9 cellular contexts compared by ENCODE assay signal in the genomic region with DNA sequence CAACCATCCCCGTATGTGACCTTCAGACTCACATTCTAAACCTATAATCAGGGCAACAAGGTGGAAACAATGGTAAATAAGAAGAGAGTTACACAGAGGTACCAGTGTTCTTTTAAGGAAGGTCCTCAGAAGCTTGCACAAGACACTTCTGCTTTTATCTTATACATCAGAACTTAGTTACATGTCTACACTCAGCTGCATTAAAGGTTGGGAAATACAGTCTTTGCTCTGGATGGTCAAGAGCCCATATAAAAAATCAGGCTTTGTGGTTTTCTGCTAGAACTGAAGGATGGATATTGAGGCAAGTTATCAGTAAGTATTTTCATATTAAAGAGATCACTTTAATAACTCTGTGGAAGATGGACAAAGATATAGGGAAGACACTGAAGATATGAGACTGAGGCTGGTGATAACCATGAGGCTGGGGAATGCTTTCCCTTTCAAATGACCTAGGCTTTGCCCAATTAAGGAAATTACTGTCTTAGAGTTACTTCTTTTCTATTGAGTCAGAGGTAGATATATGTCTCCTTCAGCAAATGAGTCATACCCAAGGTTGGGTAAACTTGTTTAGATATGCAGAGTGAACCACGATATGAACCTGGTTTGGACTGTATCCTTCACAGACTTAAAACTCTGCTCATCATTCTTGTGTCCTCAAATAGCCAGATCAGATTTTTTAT.
DNase-seq lines count a peak whose midpoint lies in the region; ATAC-seq and TF ChIP-seq lines count a peak whose summit lies in the region.
"Had no signal": no experiment of that assay in that cellular context is flagged by ENCODE, and none has a peak within 500 bp of the region (broad histone marks: within the 10 kb centered on the region; RNA-seq: fewer than 3 reads in every experiment).

No MANE protein-coding gene starts in this region.

- no peaks in the 10 kb centered on the region for H3K36me3 ChIP-seq in effector memory CD4-positive, alpha-beta T cell (ENCODE audit: control insufficient read depth, insufficient read depth, low read length)
- H3K36me3 ChIP-seq in vagina = no peaks in the 10 kb centered on the region

- intact Hi-C loops in natural killer cell (cut with micrococcal nuclease) (no loop called here), activated B cell treated with CpG ODN at 0.5 μM for 24 hours (cut with micrococcal nuclease) (loop anchor here (5.0 to 10.0 kb wide), 2 partner anchors 210 to 508 kb away; no protein-coding TSS in a partner anchor), vagina (cut with DNase I) (no loop called here)

- CTCF ChIA-PET in activated B cell treated with CpG ODN at 0.5 μM for 24 hours (lab: Charles Lee) = no interaction called here

- H3K4me1 Mint-ChIP-seq in natural killer cell treated with Interleukin-12 subunit alpha and Interleukin-12 subunit beta and Interleukin-15 and Interleukin-18, amount 100 ng/mL, for 72 hours (ENCODE audit: low read depth in 2 of 2) = peaks cover 0 to 4% of the 10 kb centered on the region in 2 donors
- H3K4me1 Mint-ChIP-seq in natural killer cell (no peaks in the 10 kb centered on the region), activated B cell treated with CpG ODN at 0.5 μM for 24 hours (peaks cover 47% of the 10 kb centered on the region)

- H3K36me3 Mint-ChIP-seq in natural killer cell treated with Interleukin-12 subunit alpha and Interleukin-12 subunit beta and Interleukin-15 and Interleukin-18, amount 100 ng/mL, for 72 hours = no peaks in the 10 kb centered on the region
- no peaks in the 10 kb centered on the region for H3K36me3 Mint-ChIP-seq in natural killer cell
- H3K36me3 Mint-ChIP-seq in activated B cell treated with CpG ODN at 0.5 μM for 24 hours (ENCODE audit: low read depth) = no peaks in the 10 kb centered on the region

- H3K4me3 ChIP-seq in effector memory CD4-positive, alpha-beta T cell (ENCODE audit: insufficient read depth, low read depth, low read length, poor library complexity, severe bottlenecking) = no peak overlapping the region
- H3K4me3 ChIP-seq in vagina = no peak overlapping the region

- H3K27me3 ChIP-seq in effector memory CD4-positive, alpha-beta T cell (replicated peaks; ENCODE audit: control insufficient read depth, insufficient read depth, low read length, poor library complexity, severe bottlenecking) = peaks cover 5% of the 10 kb centered on the region
- H3K27me3 ChIP-seq in vagina = no peaks in the 10 kb centered on the region

- ATAC-seq in natural killer cell treated with Interleukin-12 subunit alpha and Interleukin-12 subunit beta and Interleukin-15 and Interleukin-18, amount 100 ng/mL, for 72 hours = peak; percentile 60 to 77
- ATAC-seq in natural killer cell (no peak), HG03097 (IDR thresholded peaks at IDR 0.05; ENCODE audit: low FRiP score, unreplicated experiment) (peak; percentile 48), activated B cell treated with CpG ODN at 0.5 μM for 24 hours (ENCODE audit: low read depth) (peak; percentile 62)

- H3K27ac ChIP-seq in effector memory CD4-positive, alpha-beta T cell (ENCODE audit: insufficient read depth, low read length, poor library complexity, severe bottlenecking) = no peak overlapping the region
- H3K27ac ChIP-seq in vagina = no peak overlapping the region

- H3K9me3 Mint-ChIP-seq in natural killer cell treated with Interleukin-12 subunit alpha and Interleukin-12 subunit beta and Interleukin-15 and Interleukin-18, amount 100 ng/mL, for 72 hours = no peaks in the 10 kb centered on the region
- H3K9me3 Mint-ChIP-seq in natural killer cell = peaks cover 0 to 3% of the 10 kb centered on the region in 2 donors
- H3K9me3 Mint-ChIP-seq in activated B cell treated with CpG ODN at 0.5 μM for 24 hours = no peaks in the 10 kb centered on the region

- DNase-seq in natural killer cell treated with Interleukin-12 subunit alpha and Interleukin-12 subunit beta and Interleukin-15 and Interleukin-18, amount 100 ng/mL, for 72 hours (ENCODE audit: low spot score) = no peak
- DNase-seq in natural killer cell (no peak), activated B cell treated with CpG ODN at 0.5 μM for 24 hours (no peak), iPS-NIHi7 (ENCODE audit: extremely low spot score) (no peak), NCI-H1930 (lab: John Stamatoyannopoulos, UW) (no peak), vagina (ENCODE audit: extremely low spot score in 2 of 2) (no peak)
- no peak for DNase-seq in effector memory CD4-positive, alpha-beta T cell
- DNase-seq: head of caudate nucleus had no signal

- peaks cover 24 to 46% of the 10 kb centered on the region in 2 donors for H3K27me3 Mint-ChIP-seq in natural killer cell treated with Interleukin-12 subunit alpha and Interleukin-12 subunit beta and Interleukin-15 and Interleukin-18, amount 100 ng/mL, for 72 hours
- H3K27me3 Mint-ChIP-seq in natural killer cell (ENCODE audit: low read depth in 2 of 2) = peaks cover 17 to 20% of the 10 kb centered on the region in 2 donors
- H3K27me3 Mint-ChIP-seq in activated B cell treated with CpG ODN at 0.5 μM for 24 hours = no peaks in the 10 kb centered on the region

- no peak overlapping the region for H3K4me3 Mint-ChIP-seq in natural killer cell treated with Interleukin-12 subunit alpha and Interleukin-12 subunit beta and Interleukin-15 and Interleukin-18, amount 100 ng/mL, for 72 hours
- no peak overlapping the region for H3K4me3 Mint-ChIP-seq in natural killer cell
- H3K4me3 Mint-ChIP-seq in activated B cell treated with CpG ODN at 0.5 μM for 24 hours = no peak overlapping the region

- TF ChIP-seq POLR2A in vagina (IDR thresholded peaks at IDR 0.05) = no peak

- H3K9me3 ChIP-seq in effector memory CD4-positive, alpha-beta T cell (ENCODE audit: control insufficient read depth, low read length) = no peaks in the 10 kb centered on the region
- H3K9me3 ChIP-seq in vagina = no peaks in the 10 kb centered on the region

- H3K27ac Mint-ChIP-seq in natural killer cell treated with Interleukin-12 subunit alpha and Interleukin-12 subunit beta and Interleukin-15 and Interleukin-18, amount 100 ng/mL, for 72 hours = no peak overlapping the region
- H3K27ac Mint-ChIP-seq in natural killer cell (no peak overlapping the region), activated B cell treated with CpG ODN at 0.5 μM for 24 hours (peak overlapping the region; percentile 61)

- POLR2A ChIA-PET in activated B cell treated with CpG ODN at 0.5 μM for 24 hours (lab: Charles Lee) = no interaction called here

- no peaks in the 10 kb centered on the region for H3K4me1 ChIP-seq in effector memory CD4-positive, alpha-beta T cell (ENCODE audit: control insufficient read depth, insufficient read depth, low read length, poor library complexity, severe bottlenecking)
- H3K4me1 ChIP-seq in vagina = peaks cover 39% of the 10 kb centered on the region

- no peak for TF ChIP-seq CTCF in natural killer cell (IDR thresholded peaks at IDR 0.05)
- TF ChIP-seq CTCF in activated B cell treated with CpG ODN at 0.5 μM for 24 hours (IDR thresholded peaks at IDR 0.05) = no peak
- TF ChIP-seq CTCF in vagina (IDR thresholded peaks at IDR 0.05) = no peak

Comparison
In these comparisons a context has a peak if more than half of its experiments do, and no peak if none do; other contexts are left out.
1. ATAC-seq: peak in natural killer cell treated with Interleukin-12 subunit alpha and Interleukin-12 subunit beta and Interleukin-15 and Interleukin-18, amount 100 ng/mL, for 72 hours (2 of 2), HG03097 (single experiment) and activated B cell treated with CpG ODN at 0.5 μM for 24 hours (single experiment); none in natural killer cell (0 of 3).